ENCODE assay signal across 8 cellular contexts in the genomic region with DNA sequence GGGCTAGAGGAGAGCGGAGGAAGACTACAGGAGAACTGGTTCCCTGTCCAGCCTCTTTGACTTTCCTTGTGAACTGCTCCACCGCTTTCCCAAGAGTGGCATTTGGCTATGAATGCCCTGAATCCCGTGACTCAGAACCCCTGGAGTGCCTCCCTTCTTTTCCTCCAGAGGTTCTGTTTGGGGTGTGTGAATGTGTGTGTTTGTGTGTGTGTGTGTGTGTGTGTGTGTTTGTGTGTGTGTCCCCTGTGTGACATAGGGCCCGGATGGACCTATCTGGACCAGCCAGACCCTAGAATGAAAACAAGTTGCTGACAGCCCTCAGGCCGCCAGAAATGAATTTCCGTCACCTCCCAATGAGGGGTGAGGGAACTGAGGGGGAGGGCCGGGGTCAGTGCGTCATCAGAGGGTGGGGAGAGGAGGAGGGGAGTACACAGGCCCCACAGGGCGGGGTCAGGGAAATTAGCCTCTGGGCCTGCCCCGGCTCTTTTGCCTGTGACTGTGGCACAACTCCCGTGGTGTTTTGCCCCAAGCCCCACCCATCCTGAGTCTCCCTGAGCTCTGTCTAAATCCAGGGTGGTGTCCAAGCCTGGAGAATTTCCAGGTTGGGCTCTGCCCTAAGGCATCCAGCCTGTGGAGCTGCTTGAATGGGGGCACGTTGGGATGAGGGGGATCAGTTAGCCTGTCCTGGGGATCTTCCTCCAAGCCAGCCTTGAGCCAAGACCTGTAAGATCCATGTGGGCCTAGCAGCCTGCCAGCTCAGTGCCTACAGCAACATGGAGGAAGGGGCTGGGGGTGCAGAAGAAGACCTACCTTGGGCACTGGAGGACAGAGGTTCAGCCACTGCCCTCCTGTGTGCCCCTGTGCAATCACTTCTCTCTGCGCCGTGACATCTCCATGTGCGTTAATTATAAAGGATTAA. TPM values are rescaled to one million over a fixed set of nuclear protein-coding genes. Genes with fewer than 3 reads are reported as not detected.
DNase-seq lines count a peak whose midpoint lies in the region; ATAC-seq and TF ChIP-seq lines count a peak whose summit lies in the region.

No MANE protein-coding gene starts in this region.

- peak overlapping the region; percentile 78 to 85 for H3K27ac ChIP-seq in ascending aorta

- DNase-seq in AG09319 (ENCODE audit: extremely low read depth, low read depth) (peak; percentile 85), NCI-H2029 treated with DMSO at 0.1 percent for 48 hours (lab: John Stamatoyannopoulos, UW) (peak; percentile 47), ascending aorta (ENCODE audit: low spot score in 2 of 2) (peak; percentile 80 to 96), hepatic stellate cell (ENCODE audit: low spot score) (peak; percentile 91), renal cortical epithelial cell (ENCODE audit: low read depth) (peak; percentile 94), GDM1 (lab: John Stamatoyannopoulos, UW) (no peak)
- no peak for DNase-seq in effector CD8-positive, alpha-beta T cell (lab: John Stamatoyannopoulos, UW)

- peak; percentile 46 for ATAC-seq in GM18907 (IDR thresholded peaks at IDR 0.05; ENCODE audit: unreplicated experiment)

- TF ChIP-seq CTCF in AG09319 (IDR thresholded peaks at IDR 0.05; ENCODE audit: low read depth, low read length) (no peak), ascending aorta (IDR thresholded peaks at IDR 0.05) (no peak)

- no peak overlapping the region for H3K4me3 ChIP-seq in ascending aorta

- H3K4me1 ChIP-seq in ascending aorta: peaks cover 5 to 19% of the 10 kb centered on the region in 2 donors

- H3K36me3 ChIP-seq in ascending aorta: no peaks in the 10 kb centered on the region

- no peaks in the 10 kb centered on the region for H3K9me3 ChIP-seq in ascending aorta

- H3K27me3 ChIP-seq in ascending aorta: no peaks in the 10 kb centered on the region

- intact Hi-C loops in ascending aorta (cut with DNase I): loop anchor here (1.0 to 5.0 kb wide), 3 partner anchors 15 to 75 kb away; partner anchors contain the start of genes GTPBP2, MRPS18A and VEGFA

RNA-seq across cellular contexts. Expression of gene MRPS18A, which starts 15.2 kb away (rescaled TPM):
- 29.8 TPM for total RNA-seq in ascending aorta
- total RNA-seq in renal cortical epithelial cell: 35.5 and 62.0 TPM in 2 replicates

RNA-seq across cellular contexts. Expression of gene RSPH9, which starts 57.9 kb away (rescaled TPM):
- total RNA-seq in ascending aorta (not detected), renal cortical epithelial cell (0.17 and 0.35 TPM in 2 replicates)

Comparison
In these comparisons a context has a peak if more than half of its experiments do, and no peak if none do; other contexts are left out.
1. DNase-seq: peak in AG09319 (single experiment), NCI-H2029 treated with DMSO at 0.1 percent for 48 hours (single experiment), ascending aorta (2 of 2), hepatic stellate cell (single experiment) and renal cortical epithelial cell (single experiment); none in effector CD8-positive, alpha-beta T cell (single experiment) and GDM1 (single experiment).